ENCODE assay signal across 2 cellular contexts in genomic region chr17:59853168-59853918, GRCh38.
TF ChIP-seq lines count a peak whose summit lies in the region.

No MANE protein-coding gene starts in this region.

TF ChIP-seq in K562, 482 proteins besides CTCF, POLR2A, EP300 and RAD21 (continued from another document and continues in another):
- TF ChIP-seq ATF2 (CRISPR knock-in tag; IDR thresholded peaks at IDR 0.05), result no peak
- TF ChIP-seq MXD1 (CRISPR knock-in tag; IDR thresholded peaks at IDR 0.05; ENCODE audit: borderline replicate concordance, poor library complexity, severe bottlenecking), result no peak
- TF ChIP-seq GABPA (tag; conservative IDR thresholded peaks at IDR 0.05; ENCODE audit: low read depth), result no peak
- TF ChIP-seq FOXP1 (CRISPR knock-in tag; IDR thresholded peaks at IDR 0.05), result no peak
- no peak for TF ChIP-seq REST (CRISPR knock-in tag; IDR thresholded peaks at IDR 0.05; ENCODE audit: low read depth)
- TF ChIP-seq CCNT2 (IDR thresholded peaks at IDR 0.05; ENCODE audit: borderline replicate concordance, extremely low read depth, insufficient read length, low read depth, low read length), result no peak
- peak; percentile 80 for TF ChIP-seq NFE2 (IDR thresholded peaks at IDR 0.05; ENCODE audit: low read depth)
- no peak for TF ChIP-seq ZNF384 (IDR thresholded peaks at IDR 0.05; ENCODE audit: low read depth, low read length)
- TF ChIP-seq DPF2 (IDR thresholded peaks at IDR 0.05), result peak; percentile 67
- TF ChIP-seq ZNF263 (CRISPR knock-in tag; IDR thresholded peaks at IDR 0.05; ENCODE audit: borderline replicate concordance), result no peak
- TF ChIP-seq BHLHE40 (IDR thresholded peaks at IDR 0.05; ENCODE audit: low read length), result no peak
- no peak for TF ChIP-seq CAMTA2 (CRISPR knock-in tag; conservative IDR thresholded peaks at IDR 0.05)
- no peak for TF ChIP-seq ETV1 (tag; conservative IDR thresholded peaks at IDR 0.05; ENCODE audit: low read depth)
- no peak for TF ChIP-seq RBM34 (IDR thresholded peaks at IDR 0.05; ENCODE audit: borderline replicate concordance, insufficient read depth, low read length)
- no peak for TF ChIP-seq TFAM (CRISPR knock-in tag; conservative IDR thresholded peaks at IDR 0.05)
- TF ChIP-seq RB1 (IDR thresholded peaks at IDR 0.05; ENCODE audit: low read depth), result no peak
- no peak for TF ChIP-seq ILF3 (IDR thresholded peaks at IDR 0.05; ENCODE audit: borderline replicate concordance)
- TF ChIP-seq CBFA2T3 (IDR thresholded peaks at IDR 0.05), result no peak
- no peak for TF ChIP-seq DMBX1 (CRISPR knock-in tag; IDR thresholded peaks at IDR 0.05; ENCODE audit: borderline replicate concordance)
- no peak for TF ChIP-seq NR3C1 (CRISPR knock-in tag; IDR thresholded peaks at IDR 0.05)
- no peak for TF ChIP-seq ZKSCAN1 (IDR thresholded peaks at IDR 0.05; ENCODE audit: low read depth, low read length)
- no peak for TF ChIP-seq U2AF2 (optimal IDR thresholded peaks at IDR 0.05; ENCODE audit: low read depth, low read length)
- no peak for TF ChIP-seq GTF2B (IDR thresholded peaks at IDR 0.05; ENCODE audit: extremely low read depth, insufficient read length)
- no peak for TF ChIP-seq GTF3C2 (IDR thresholded peaks at IDR 0.05; ENCODE audit: borderline replicate concordance, extremely low read depth, insufficient read length)
- no peak for TF ChIP-seq ZNF408 (CRISPR knock-in tag; IDR thresholded peaks at IDR 0.05; ENCODE audit: low read depth)
- no peak for TF ChIP-seq ZNF3 (CRISPR knock-in tag; IDR thresholded peaks at IDR 0.05)

TF ChIP-seq in HepG2, 621 proteins besides CTCF, POLR2A, EP300 and RAD21 (continued from another document and continues in another):
- TF ChIP-seq ZFP91 (CRISPR knock-in tag; IDR thresholded peaks at IDR 0.05; ENCODE audit: borderline replicate concordance) (no peak), ZNF235 (CRISPR knock-in tag; IDR thresholded peaks at IDR 0.05; ENCODE audit: borderline replicate concordance) (0 out of 2 replicates have a peak, but pooled peaks have one; percentile 28), HMG20A (CRISPR knock-in tag; IDR thresholded peaks at IDR 0.05; ENCODE audit: borderline replicate concordance) (peak; percentile 84), NR2C2 (CRISPR knock-in tag; IDR thresholded peaks at IDR 0.05; ENCODE audit: borderline replicate concordance) (peak; percentile 38; the same call in 1 of the 2 replicates), ZSCAN12 (CRISPR knock-in tag; IDR thresholded peaks at IDR 0.05) (no peak), ZNF496 (CRISPR knock-in tag; IDR thresholded peaks at IDR 0.05; ENCODE audit: insufficient replicate concordance) (no peak), SRSF9 (IDR thresholded peaks at IDR 0.05; ENCODE audit: borderline replicate concordance, insufficient read depth, low read depth, low read length, poor library complexity, severe bottlenecking) (no peak), ZBTB44 (CRISPR knock-in tag; IDR thresholded peaks at IDR 0.05) (peak; percentile 86), CBX1 (IDR thresholded peaks at IDR 0.05; ENCODE audit: low read depth) (no peak), ZC3H13 (CRISPR knock-in tag; IDR thresholded peaks at IDR 0.05) (no peak), ZNF362 (CRISPR knock-in tag; IDR thresholded peaks at IDR 0.05; ENCODE audit: borderline replicate concordance) (peak; percentile 94), ZNF552 (CRISPR knock-in tag; IDR thresholded peaks at IDR 0.05; ENCODE audit: borderline replicate concordance) (no peak), NR1H2 (CRISPR knock-in tag; IDR thresholded peaks at IDR 0.05; ENCODE audit: borderline replicate concordance, low read depth) (no peak), TFDP2 (CRISPR knock-in tag; IDR thresholded peaks at IDR 0.05) (peak; percentile 73; the same call in 1 of the 2 replicates), HMG20B (CRISPR knock-in tag; conservative IDR thresholded peaks at IDR 0.05) (peak; percentile 75), MAFG (CRISPR knock-in tag; IDR thresholded peaks at IDR 0.05) (no peak), BCL6 (CRISPR knock-in tag; IDR thresholded peaks at IDR 0.05) (peak; percentile 79), LRRFIP1 (CRISPR knock-in tag; conservative IDR thresholded peaks at IDR 0.05) (no peak), ZBTB4 (CRISPR knock-in tag; IDR thresholded peaks at IDR 0.05; ENCODE audit: borderline replicate concordance) (peak; percentile 90; the same call in 1 of the 2 replicates), SIX1 (CRISPR knock-in tag; IDR thresholded peaks at IDR 0.05; ENCODE audit: borderline replicate concordance) (peak; percentile 81; the same call in 1 of the 2 replicates), CEBPG (CRISPR knock-in tag; IDR thresholded peaks at IDR 0.05) (peak; percentile 79), FOXA3 (CRISPR knock-in tag; IDR thresholded peaks at IDR 0.05) (peak; percentile 99), ZBTB25 (CRISPR knock-in tag; IDR thresholded peaks at IDR 0.05) (peak; percentile 94), NFAT5 (CRISPR knock-in tag; IDR thresholded peaks at IDR 0.05) (no peak), MYPOP (CRISPR knock-in tag; IDR thresholded peaks at IDR 0.05) (peak; percentile 80; the same call in 1 of the 2 replicates), NR3C1 (CRISPR knock-in tag; IDR thresholded peaks at IDR 0.05) (no peak)
